ENCODE assay signal across 1 cellular context in genomic region chr11:101862410-101863233, GRCh38.
A peak's percentile ranks its signal among the peaks of the same experiment; 100 is the strongest.
TF ChIP-seq lines count a peak whose summit lies in the region.

No MANE protein-coding gene starts in this region.

TF ChIP-seq in HepG2, 621 proteins besides CTCF, POLR2A, EP300 and RAD21 (continued from another document and continues in another):
- no peak for TF ChIP-seq MTERF4 (CRISPR knock-in tag; IDR thresholded peaks at IDR 0.05)
- TF ChIP-seq, protein P1, sequence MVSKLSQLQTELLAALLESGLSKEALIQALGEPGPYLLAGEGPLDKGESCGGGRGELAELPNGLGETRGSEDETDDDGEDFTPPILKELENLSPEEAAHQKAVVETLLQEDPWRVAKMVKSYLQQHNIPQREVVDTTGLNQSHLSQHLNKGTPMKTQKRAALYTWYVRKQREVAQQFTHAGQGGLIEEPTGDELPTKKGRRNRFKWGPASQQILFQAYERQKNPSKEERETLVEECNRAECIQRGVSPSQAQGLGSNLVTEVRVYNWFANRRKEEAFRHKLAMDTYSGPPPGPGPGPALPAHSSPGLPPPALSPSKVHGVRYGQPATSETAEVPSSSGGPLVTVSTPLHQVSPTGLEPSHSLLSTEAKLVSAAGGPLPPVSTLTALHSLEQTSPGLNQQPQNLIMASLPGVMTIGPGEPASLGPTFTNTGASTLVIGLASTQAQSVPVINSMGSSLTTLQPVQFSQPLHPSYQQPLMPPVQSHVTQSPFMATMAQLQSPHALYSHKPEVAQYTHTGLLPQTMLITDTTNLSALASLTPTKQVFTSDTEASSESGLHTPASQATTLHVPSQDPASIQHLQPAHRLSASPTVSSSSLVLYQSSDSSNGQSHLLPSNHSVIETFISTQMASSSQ (IDR thresholded peaks at IDR 0.05; ENCODE audit: low read depth), result no peak
- TF ChIP-seq, protein P1 (CRISPR knock-in tag; IDR thresholded peaks at IDR 0.05; ENCODE audit: borderline replicate concordance), result 0 out of 2 replicates have a peak, but pooled peaks have one; percentile 31
- no peak for TF ChIP-seq ZFP41 (CRISPR knock-in tag; IDR thresholded peaks at IDR 0.05; ENCODE audit: borderline replicate concordance)
- peak; percentile 35 for TF ChIP-seq XRCC5 (optimal IDR thresholded peaks at IDR 0.05; ENCODE audit: low read length)
- TF ChIP-seq NKX3-1 (CRISPR knock-in tag; IDR thresholded peaks at IDR 0.05), result no peak
- TF ChIP-seq NR0B2 (CRISPR knock-in tag; IDR thresholded peaks at IDR 0.05), result no peak
- TF ChIP-seq HNRNPL (IDR thresholded peaks at IDR 0.05; ENCODE audit: low read depth, low read length), result no peak
- no peak for TF ChIP-seq ZNF577 (CRISPR knock-in tag; IDR thresholded peaks at IDR 0.05; ENCODE audit: borderline replicate concordance, low read depth)
- TF ChIP-seq ZNF576 (CRISPR knock-in tag; IDR thresholded peaks at IDR 0.05), result no peak
- TF ChIP-seq HNF1B (CRISPR knock-in tag; IDR thresholded peaks at IDR 0.05), result peak; percentile 28; the same call in 1 of the 2 replicates
- no peak for TF ChIP-seq PBX3 (CRISPR knock-in tag; IDR thresholded peaks at IDR 0.05; ENCODE audit: borderline replicate concordance)
- TF ChIP-seq, protein P2, sequence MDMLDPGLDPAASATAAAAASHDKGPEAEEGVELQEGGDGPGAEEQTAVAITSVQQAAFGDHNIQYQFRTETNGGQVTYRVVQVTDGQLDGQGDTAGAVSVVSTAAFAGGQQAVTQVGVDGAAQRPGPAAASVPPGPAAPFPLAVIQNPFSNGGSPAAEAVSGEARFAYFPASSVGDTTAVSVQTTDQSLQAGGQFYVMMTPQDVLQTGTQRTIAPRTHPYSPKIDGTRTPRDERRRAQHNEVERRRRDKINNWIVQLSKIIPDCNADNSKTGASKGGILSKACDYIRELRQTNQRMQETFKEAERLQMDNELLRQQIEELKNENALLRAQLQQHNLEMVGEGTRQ (IDR thresholded peaks at IDR 0.05; ENCODE audit: low read depth, low read length), result no peak
- TF ChIP-seq, protein P2 (CRISPR knock-in tag; IDR thresholded peaks at IDR 0.05; ENCODE audit: borderline replicate concordance), result no peak
- TF ChIP-seq ZXDC (CRISPR knock-in tag; IDR thresholded peaks at IDR 0.05), result no peak
- TF ChIP-seq AFF4 (CRISPR knock-in tag; IDR thresholded peaks at IDR 0.05), result no peak
- TF ChIP-seq ZNF430 (CRISPR knock-in tag; IDR thresholded peaks at IDR 0.05), result no peak
- TF ChIP-seq HMG20A (CRISPR knock-in tag; IDR thresholded peaks at IDR 0.05; ENCODE audit: borderline replicate concordance), result no peak
- TF ChIP-seq ZNF331 (CRISPR knock-in tag; IDR thresholded peaks at IDR 0.05), result no peak; the same call in 1 of the 2 replicates
- TF ChIP-seq GATA4 (IDR thresholded peaks at IDR 0.05; ENCODE audit: borderline replicate concordance, low read depth), result no peak
- TF ChIP-seq ZNF724P (CRISPR knock-in tag; IDR thresholded peaks at IDR 0.05; ENCODE audit: borderline replicate concordance), result no peak
- TF ChIP-seq, protein P3, sequence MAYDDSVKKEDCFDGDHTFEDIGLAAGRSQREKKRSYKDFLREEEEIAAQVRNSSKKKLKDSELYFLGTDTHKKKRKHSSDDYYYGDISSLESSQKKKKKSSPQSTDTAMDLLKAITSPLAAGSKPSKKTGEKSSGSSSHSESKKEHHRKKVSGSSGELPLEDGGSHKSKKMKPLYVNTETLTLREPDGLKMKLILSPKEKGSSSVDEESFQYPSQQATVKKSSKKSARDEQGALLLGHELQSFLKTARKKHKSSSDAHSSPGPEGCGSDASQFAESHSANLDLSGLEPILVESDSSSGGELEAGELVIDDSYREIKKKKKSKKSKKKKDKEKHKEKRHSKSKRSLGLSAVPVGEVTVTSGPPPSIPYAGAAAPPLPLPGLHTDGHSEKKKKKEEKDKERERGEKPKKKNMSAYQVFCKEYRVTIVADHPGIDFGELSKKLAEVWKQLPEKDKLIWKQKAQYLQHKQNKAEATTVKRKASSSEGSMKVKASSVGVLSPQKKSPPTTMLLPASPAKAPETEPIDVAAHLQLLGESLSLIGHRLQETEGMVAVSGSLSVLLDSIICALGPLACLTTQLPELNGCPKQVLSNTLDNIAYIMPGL (CRISPR knock-in tag; IDR thresholded peaks at IDR 0.05; ENCODE audit: borderline replicate concordance in 1 of 2, low read depth in 1 of 2), result peak; percentile 24 to 39; a peak in 2 of 4 replicates
- no peak for TF ChIP-seq ZNF768 (CRISPR knock-in tag; IDR thresholded peaks at IDR 0.05)
- TF ChIP-seq, protein P4, sequence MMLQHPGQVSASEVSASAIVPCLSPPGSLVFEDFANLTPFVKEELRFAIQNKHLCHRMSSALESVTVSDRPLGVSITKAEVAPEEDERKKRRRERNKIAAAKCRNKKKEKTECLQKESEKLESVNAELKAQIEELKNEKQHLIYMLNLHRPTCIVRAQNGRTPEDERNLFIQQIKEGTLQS (CRISPR knock-in tag; IDR thresholded peaks at IDR 0.05), result no peak
